Comparison of ENCODE assay signal across 1 cellular context in the genomic region with DNA sequence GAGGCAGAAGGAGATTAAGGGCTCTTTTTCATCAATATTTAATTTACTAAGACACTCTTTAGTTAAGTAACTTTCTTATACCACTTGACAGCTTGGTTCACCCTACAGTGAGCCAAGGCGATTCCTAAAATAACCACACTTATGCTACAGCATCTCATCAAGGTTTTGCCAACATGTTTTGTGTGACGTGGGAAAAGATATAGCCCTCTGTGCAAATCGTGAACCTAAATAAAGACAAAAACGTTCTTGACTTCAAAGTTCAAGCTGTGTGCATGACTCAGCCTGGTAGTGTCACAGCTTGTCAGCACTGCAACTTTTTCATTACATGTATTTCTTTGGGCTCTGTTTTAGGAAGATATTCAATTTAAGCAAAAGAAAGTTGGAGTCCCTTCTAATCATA.
TF ChIP-seq lines count a peak whose summit lies in the region.

No MANE protein-coding gene starts in this region.

TF ChIP-seq in GM23338, 12 proteins besides CTCF, POLR2A, EP300 and RAD21 (continued from another document):
- TF ChIP-seq, protein P1, sequence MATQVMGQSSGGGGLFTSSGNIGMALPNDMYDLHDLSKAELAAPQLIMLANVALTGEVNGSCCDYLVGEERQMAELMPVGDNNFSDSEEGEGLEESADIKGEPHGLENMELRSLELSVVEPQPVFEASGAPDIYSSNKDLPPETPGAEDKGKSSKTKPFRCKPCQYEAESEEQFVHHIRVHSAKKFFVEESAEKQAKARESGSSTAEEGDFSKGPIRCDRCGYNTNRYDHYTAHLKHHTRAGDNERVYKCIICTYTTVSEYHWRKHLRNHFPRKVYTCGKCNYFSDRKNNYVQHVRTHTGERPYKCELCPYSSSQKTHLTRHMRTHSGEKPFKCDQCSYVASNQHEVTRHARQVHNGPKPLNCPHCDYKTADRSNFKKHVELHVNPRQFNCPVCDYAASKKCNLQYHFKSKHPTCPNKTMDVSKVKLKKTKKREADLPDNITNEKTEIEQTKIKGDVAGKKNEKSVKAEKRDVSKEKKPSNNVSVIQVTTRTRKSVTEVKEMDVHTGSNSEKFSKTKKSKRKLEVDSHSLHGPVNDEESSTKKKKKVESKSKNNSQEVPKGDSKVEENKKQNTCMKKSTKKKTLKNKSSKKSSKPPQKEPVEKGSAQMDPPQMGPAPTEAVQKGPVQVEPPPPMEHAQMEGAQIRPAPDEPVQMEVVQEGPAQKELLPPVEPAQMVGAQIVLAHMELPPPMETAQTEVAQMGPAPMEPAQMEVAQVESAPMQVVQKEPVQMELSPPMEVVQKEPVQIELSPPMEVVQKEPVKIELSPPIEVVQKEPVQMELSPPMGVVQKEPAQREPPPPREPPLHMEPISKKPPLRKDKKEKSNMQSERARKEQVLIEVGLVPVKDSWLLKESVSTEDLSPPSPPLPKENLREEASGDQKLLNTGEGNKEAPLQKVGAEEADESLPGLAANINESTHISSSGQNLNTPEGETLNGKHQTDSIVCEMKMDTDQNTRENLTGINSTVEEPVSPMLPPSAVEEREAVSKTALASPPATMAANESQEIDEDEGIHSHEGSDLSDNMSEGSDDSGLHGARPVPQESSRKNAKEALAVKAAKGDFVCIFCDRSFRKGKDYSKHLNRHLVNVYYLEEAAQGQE (IDR thresholded peaks at IDR 0.05; ENCODE audit: unreplicated experiment): no peak
- TF ChIP-seq ZNF462 (CRISPR knock-in tag; IDR thresholded peaks at IDR 0.05): no peak
- no peak for TF ChIP-seq ZNF331 (CRISPR knock-in tag; IDR thresholded peaks at IDR 0.05; ENCODE audit: low read depth)
- TF ChIP-seq JUNB (IDR thresholded peaks at IDR 0.05; ENCODE audit: unreplicated experiment): no peak
- no peak for TF ChIP-seq NANOG (IDR thresholded peaks at IDR 0.05; ENCODE audit: borderline replicate concordance)
- no peak for TF ChIP-seq EZH2phosphoT487 (IDR thresholded peaks at IDR 0.05; ENCODE audit: unreplicated experiment)
